ENCODE assay signal across 24 cellular contexts in the genomic region with DNA sequence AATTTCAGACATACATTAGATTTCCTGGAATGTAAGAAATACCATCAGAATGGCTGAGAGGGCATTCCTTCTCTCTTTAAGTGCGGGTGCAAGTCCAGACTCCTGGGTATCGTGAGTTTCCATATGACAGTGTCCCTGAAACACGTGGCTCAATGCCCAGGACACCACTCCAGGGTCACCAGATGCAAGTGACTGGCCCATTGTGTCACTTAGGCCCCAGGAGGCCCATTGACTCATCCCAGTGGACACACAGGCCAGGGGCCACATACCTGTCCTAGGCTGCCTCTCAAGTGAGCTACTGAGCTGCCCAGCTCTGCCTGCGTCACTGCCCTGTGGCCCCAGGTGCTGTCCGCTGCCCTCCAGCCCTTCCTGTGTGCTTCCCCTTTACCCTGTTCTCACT. TPM values are rescaled to one million over a fixed set of nuclear protein-coding genes. Genes with fewer than 3 reads are reported as not detected.
A peak's percentile ranks its signal among the peaks of the same experiment; 100 is the strongest.
DNase-seq lines count a peak whose midpoint lies in the region; ATAC-seq and TF ChIP-seq lines count a peak whose summit lies in the region.
"Had no signal": no experiment of that assay in that cellular context is flagged by ENCODE, and none has a peak within 500 bp of the region (broad histone marks: within the 10 kb centered on the region; RNA-seq: fewer than 3 reads in every experiment).

No MANE protein-coding gene starts in this region.

- no peaks in the 10 kb centered on the region for H3K9me3 Mint-ChIP-seq in endothelial cell (ENCODE audit: unreplicated experiment)

- H3K27ac ChIP-seq in right cardiac atrium (ENCODE audit: low read length) (no peak overlapping the region), left ventricle myocardium inferior (replicated peaks) (no peak overlapping the region), vagina (peak overlapping the region; percentile 73)
- H3K27ac ChIP-seq: GM23248, KMS-11, RWPE1 had no signal

- peaks cover 2% of the 10 kb centered on the region for H3K4me1 Mint-ChIP-seq in endothelial cell (ENCODE audit: unreplicated experiment)

- H3K9me3 ChIP-seq in right cardiac atrium (ENCODE audit: control insufficient read depth, low read length): no peaks in the 10 kb centered on the region
- no peaks in the 10 kb centered on the region for H3K9me3 ChIP-seq in left ventricle myocardium inferior (replicated peaks)
- no peaks in the 10 kb centered on the region for H3K9me3 ChIP-seq in vagina

- WGBS in right cardiac atrium: 83% methylated on average over 5 of the region's 5 CpGs

- H3K27ac Mint-ChIP-seq in endothelial cell (ENCODE audit: unreplicated experiment): peak overlapping the region; percentile 30

- H3K4me3 ChIP-seq in right cardiac atrium (ENCODE audit: low read length) (no peak overlapping the region), left ventricle myocardium inferior (no peak overlapping the region), vagina (no peak overlapping the region)
- H3K4me3 ChIP-seq: GM23248 had no signal

- H3K36me3 Mint-ChIP-seq in endothelial cell (ENCODE audit: low read depth, unreplicated experiment): peaks cover 10% of the 10 kb centered on the region

- H3K27me3 ChIP-seq in right cardiac atrium (ENCODE audit: control insufficient read depth, insufficient read depth) (no peaks in the 10 kb centered on the region), left ventricle myocardium inferior (ENCODE audit: low read depth) (no peaks in the 10 kb centered on the region), vagina (no peaks in the 10 kb centered on the region)

- intact Hi-C loops in right cardiac atrium (cut with DNase I): no loop called here
- intact Hi-C loops in left ventricle myocardium inferior (cut with micrococcal nuclease): no loop called here
- intact Hi-C loops in vagina (cut with DNase I): no loop called here

- no peak for TF ChIP-seq POLR2A in vagina (IDR thresholded peaks at IDR 0.05)

- no peak for ATAC-seq in right cardiac atrium

- TF ChIP-seq CTCF in left ventricle myocardium inferior (IDR thresholded peaks at IDR 0.05; ENCODE audit: borderline replicate concordance) (no peak), endothelial cell (IDR thresholded peaks at IDR 0.05; ENCODE audit: unreplicated experiment) (no peak), vagina (IDR thresholded peaks at IDR 0.05) (no peak), GM10266 (IDR thresholded peaks at IDR 0.05; ENCODE audit: control insufficient read depth, insufficient read depth, low read depth, missing control alignments) (no peak)

- peaks cover 2% of the 10 kb centered on the region for H3K4me1 ChIP-seq in right cardiac atrium (ENCODE audit: control insufficient read depth, insufficient read depth, low read length)
- peaks cover 26% of the 10 kb centered on the region for H3K4me1 ChIP-seq in left ventricle myocardium inferior
- H3K4me1 ChIP-seq in vagina: peaks cover 71% of the 10 kb centered on the region

- DNase-seq in right cardiac atrium: peak in 2 of 3 donors; percentile 9 to 40
- no peak for DNase-seq in left ventricle myocardium inferior
- DNase-seq in endothelial cell (ENCODE audit: low spot score): no peak
- peak; percentile 16 for DNase-seq in myocyte (ENCODE audit: low read depth)
- DNase-seq in vagina (ENCODE audit: extremely low spot score in 2 of 2): no peak
- DNase-seq in GM10266 (ENCODE audit: extremely low spot score): no peak
- DNase-seq in NCI-H2196 treated with DMSO at 0.1 percent for 48 hours (lab: John Stamatoyannopoulos, UW; ENCODE audit: unreplicated experiment): no peak
- no peak for DNase-seq in NCI-H1417 (lab: John Stamatoyannopoulos, UW)
- DNase-seq: 8988T; Calu3; DMS79 treated with DMSO at 0.1 percent for 48 hours; GM23248; H7; NCI-H1092 treated with DMSO at 0.1 percent for 48 hours; NCI-H1436 treated with DMSO at 0.1 percent for 48 hours; NCI-H1930; NCI-H2107; NCI-H446 treated with DMSO at 0.1 percent for 48 hours; NCI-H526; NCI-H82; NK-92 treated with Interleukin-12 subunit alpha and Interleukin-12 subunit beta, amount 100 ng/mL, for 24 hours; SHP77 had no signal

- no peak overlapping the region for H3K4me3 Mint-ChIP-seq in endothelial cell (ENCODE audit: unreplicated experiment)

- H3K36me3 ChIP-seq in left ventricle myocardium inferior (no peaks in the 10 kb centered on the region), vagina (peaks cover 0 to 36% of the 10 kb centered on the region in 2 donors)

- H3K27me3 Mint-ChIP-seq in endothelial cell (ENCODE audit: unreplicated experiment): peaks cover 4% of the 10 kb centered on the region

RNA-seq across cellular contexts. Expression of a gene that starts 18.5 kb away (rescaled TPM):
- total RNA-seq in right cardiac atrium (100 to 1,000 TPM; 286 to 456 (median 397) TPM), left ventricle myocardium inferior (82.8 TPM), endothelial cell (ENCODE audit: unreplicated experiment) (238 TPM), myocyte (12.2 and 12.6 TPM in 2 replicates), vagina (1,019 TPM)
- polyA plus RNA-seq in right cardiac atrium: 228 TPM
- polyA plus RNA-seq in myocyte (2012): 7.4 TPM

Comparison
In these comparisons a context has a peak if more than half of its experiments do, and no peak if none do; other contexts are left out.
1. DNase-seq: peak in right cardiac atrium (2 of 3) and myocyte (single experiment); none in left ventricle myocardium inferior (single experiment), endothelial cell (single experiment), vagina (0 of 2), GM10266 (single experiment), NCI-H2196 treated with DMSO at 0.1 percent for 48 hours (single experiment) and NCI-H1417 (0 of 3).